23 cellular contexts compared by ENCODE assay signal in genomic region chr14:29461131-29461530, GRCh38.
DNase-seq lines count a peak whose midpoint lies in the region; ATAC-seq and TF ChIP-seq lines count a peak whose summit lies in the region.
"Had no signal": no experiment of that assay in that cellular context is flagged by ENCODE, and none has a peak within 500 bp of the region (broad histone marks: within the 10 kb centered on the region; RNA-seq: fewer than 3 reads in every experiment).

No MANE protein-coding gene starts in this region.

- no peaks in the 10 kb centered on the region for H3K9me3 Mint-ChIP-seq in brain

- no peak overlapping the region for H2BK12ac ChIP-seq in neuronal stem cell (ENCODE audit: low read length)

- H3K36me3 ChIP-seq in neuronal stem cell (replicated peaks in 1 of 2; ENCODE audit: control insufficient read depth in 2 of 2, insufficient read depth in 2 of 2, low read length in 2 of 2), result no peaks in the 10 kb centered on the region
- H3K36me3 ChIP-seq: BLaER1 treated with 17β-estradiol and CSF1 and Interleukin-3, amounts not matched to agents 10 nM and 100 nM had no signal

- DNase-seq in EL (peak; percentile 3), NCI-H446 treated with DMSO at 0.1 percent for 48 hours (lab: John Stamatoyannopoulos, UW) (peak; percentile 74), neuronal stem cell (ENCODE audit: low spot score) (no peak), NAMALWA (ENCODE audit: low spot score) (no peak), coronary artery (ENCODE audit: low spot score) (no peak), activated gamma-delta T cell treated with Interleukin-2 at 50 U/mL for 16 hours (no peak)
- DNase-seq: CD4-positive, alpha-beta T cell; HCEC 1CT; Kasumi-1; NCI-H1105; NCI-H1436 treated with DMSO at 0.1 percent for 48 hours; NCI-H2081; NCI-H2171; NCI-H345; NCI-H524; NCI-H774; NK-92 treated with Interleukin-12 subunit alpha and Interleukin-12 subunit beta, amount 100 ng/mL, for 24 hours; PC-3 had no signal

- peaks cover 65% of the 10 kb centered on the region for H3K4me1 Mint-ChIP-seq in brain

- H3K23ac ChIP-seq in neuronal stem cell (ENCODE audit: low read depth, low read length, poor library complexity), result no peak overlapping the region

- H3K79me1 ChIP-seq in neuronal stem cell (ENCODE audit: low read depth, low read length), result no peaks in the 10 kb centered on the region

- H4K8ac ChIP-seq in neuronal stem cell (ENCODE audit: low read depth, low read length), result no peak overlapping the region

- H3K4me3 ChIP-seq in neuronal stem cell (ENCODE audit: low read length in 2 of 2) (no peak overlapping the region), coronary artery (no peak overlapping the region)
- H3K4me3 ChIP-seq: BLaER1 treated with 17β-estradiol and CSF1 and Interleukin-3, amounts not matched to agents 10 nM and 100 nM had no signal

- H3K27ac ChIP-seq in neuronal stem cell (replicated peaks; ENCODE audit: low read length), result peak overlapping the region; percentile 53
- no peak overlapping the region for H3K27ac ChIP-seq in coronary artery
- H3K27ac ChIP-seq: BLaER1 treated with 17β-estradiol and CSF1 and Interleukin-3, amounts not matched to agents 10 nM and 100 nM had no signal

- peaks cover 0 to 13% of the 10 kb centered on the region in 2 donors for H3K4me1 ChIP-seq in neuronal stem cell (ENCODE audit: control insufficient read depth in 2 of 2, insufficient read depth in 1 of 2, low read depth in 1 of 2, low read length in 2 of 2)

- no peak overlapping the region for H2AK5ac ChIP-seq in neuronal stem cell (ENCODE audit: low read depth, low read length)

- H2AFZ ChIP-seq in neuronal stem cell (ENCODE audit: low read length), result no peak overlapping the region

- H3K4me2 ChIP-seq in neuronal stem cell (ENCODE audit: insufficient read depth, low read length, poor library complexity, severe bottlenecking), result no peak overlapping the region
- H3K4me2 ChIP-seq: BLaER1 treated with 17β-estradiol and CSF1 and Interleukin-3, amounts not matched to agents 10 nM and 100 nM had no signal

- no peak overlapping the region for H3K9ac ChIP-seq in neuronal stem cell (ENCODE audit: low read depth, low read length, poor library complexity)
- H3K9ac ChIP-seq: BLaER1 treated with 17β-estradiol and CSF1 and Interleukin-3, amounts not matched to agents 10 nM and 100 nM had no signal

- H4K91ac ChIP-seq in neuronal stem cell (ENCODE audit: low read depth, low read length, poor library complexity), result no peak overlapping the region

- no peak overlapping the region for H3K18ac ChIP-seq in neuronal stem cell (ENCODE audit: low read length)

- no peak overlapping the region for H3K4ac ChIP-seq in neuronal stem cell (ENCODE audit: low read length)

- H2BK5ac ChIP-seq in neuronal stem cell (ENCODE audit: low read length), result no peak overlapping the region

- no CpG with 5 or more reads among the region's 7 CpGs for WGBS in neuronal stem cell (ENCODE audit: extremely low coverage in 2 of 2, insufficient read length in 2 of 2, insufficient replicate concordance in 1 of 2), 2 donors

- H2BK120ac ChIP-seq in neuronal stem cell (ENCODE audit: low read depth, low read length), result peak overlapping the region; percentile 14

- peak overlapping the region in 4 of 5 experiments; percentile 80 to 96 (median 90) for H3K27ac Mint-ChIP-seq in brain
- H3K27ac Mint-ChIP-seq: CD4-positive, alpha-beta T cell had no signal

- ATAC-seq in HG03342 (IDR thresholded peaks at IDR 0.05; ENCODE audit: unreplicated experiment), result no peak
- ATAC-seq: HepG2, PC-3, SK-N-SH treated with all-trans-retinoic acid at 6 μM for 48 hours had no signal

- no peaks in the 10 kb centered on the region for H3K27me3 ChIP-seq in neuronal stem cell (ENCODE audit: control insufficient read depth in 3 of 3, insufficient read depth in 3 of 3, low read depth in 1 of 3, low read length in 3 of 3)
- H3K27me3 ChIP-seq: BLaER1 treated with 17β-estradiol and CSF1 and Interleukin-3, amounts not matched to agents 10 nM and 100 nM had no signal

- TF ChIP-seq CTCF in brain (conservative IDR thresholded peaks at IDR 0.05), result no peak
- TF ChIP-seq CTCF in coronary artery (IDR thresholded peaks at IDR 0.05), result no peak

- H3K4me3 Mint-ChIP-seq in brain, result peak overlapping the region in 3 of 5 experiments; percentile 68 to 85 (median 80)
- H3K4me3 Mint-ChIP-seq: CD4-positive, alpha-beta T cell had no signal

- H3K9me3 ChIP-seq in neuronal stem cell (replicated peaks in 1 of 2; ENCODE audit: control insufficient read depth in 2 of 2, insufficient read depth in 1 of 2, low read depth in 1 of 2, low read length in 2 of 2), result no peaks in the 10 kb centered on the region
- H3K9me3 ChIP-seq: BLaER1 treated with 17β-estradiol and CSF1 and Interleukin-3, amounts not matched to agents 10 nM and 100 nM had no signal

- H3K27me3 Mint-ChIP-seq in brain, result no peaks in the 10 kb centered on the region
- H3K27me3 Mint-ChIP-seq: CD4-positive, alpha-beta T cell had no signal

- no peak overlapping the region for H3K14ac ChIP-seq in neuronal stem cell (ENCODE audit: low read length)

- no peaks in the 10 kb centered on the region for H3K36me3 Mint-ChIP-seq in brain

- H2BK15ac ChIP-seq in neuronal stem cell (ENCODE audit: low read length), result no peak overlapping the region

Comparison
In these comparisons a context has a peak if more than half of its experiments do, and no peak if none do; other contexts are left out.
1. DNase-seq: peak in EL (single experiment) and NCI-H446 treated with DMSO at 0.1 percent for 48 hours (single experiment); none in neuronal stem cell (single experiment), NAMALWA (single experiment), coronary artery (single experiment) and activated gamma-delta T cell treated with Interleukin-2 at 50 U/mL for 16 hours (single experiment).